ENCODE assay signal across 1 cellular context in genomic region chr7:22256702-22257101, GRCh38.
TF ChIP-seq lines count a peak whose summit lies in the region.

No MANE protein-coding gene starts in this region.

TF ChIP-seq in HepG2, 621 proteins besides CTCF, POLR2A, EP300 and RAD21 (continued from another document):
- TF ChIP-seq ZNF646 (CRISPR knock-in tag; IDR thresholded peaks at IDR 0.05), result no peak
- TF ChIP-seq ZNF567 (CRISPR knock-in tag; IDR thresholded peaks at IDR 0.05; ENCODE audit: borderline replicate concordance), result no peak
